ENCODE assay signal across 1 cellular context in genomic region chr17:8162997-8163977, GRCh38.
A peak's percentile ranks its signal among the peaks of the same experiment; 100 is the strongest.
TF ChIP-seq lines count a peak whose summit lies in the region.

No MANE protein-coding gene starts in this region.

TF ChIP-seq in HEK293, 187 proteins besides CTCF, POLR2A, EP300 and RAD21 (continued from another document):
- peak; percentile 82; the same call in 1 of the 2 replicates for TF ChIP-seq ZBTB10 (tag by site-specific recombination; IDR thresholded peaks at IDR 0.05)
- 0 out of 2 replicates have a peak, but pooled peaks have one; percentile 15 for TF ChIP-seq ZNF600 (tag by site-specific recombination; IDR thresholded peaks at IDR 0.05)
- peak; percentile 86 for TF ChIP-seq KLF8 (tag by site-specific recombination; IDR thresholded peaks at IDR 0.05)
- no peak for TF ChIP-seq ZBTB44 (tag by site-specific recombination; IDR thresholded peaks at IDR 0.05)
- TF ChIP-seq ZNF707 (tag by site-specific recombination; IDR thresholded peaks at IDR 0.05) = no peak
- TF ChIP-seq REST (tag by site-specific recombination; IDR thresholded peaks at IDR 0.05) = peak; percentile 26; the same call in 1 of the 2 replicates
- TF ChIP-seq ZBTB48 (tag by site-specific recombination; IDR thresholded peaks at IDR 0.05) = peak; percentile 51; the same call in 1 of the 2 replicates
- TF ChIP-seq GLIS2 (tag by site-specific recombination; IDR thresholded peaks at IDR 0.05) = peak; percentile 67
- TF ChIP-seq ZNF610 (tag by site-specific recombination; IDR thresholded peaks at IDR 0.05; ENCODE audit: borderline replicate concordance) = no peak
- peak; percentile 70; the same call in 1 of the 2 replicates for TF ChIP-seq KLF1 (tag by site-specific recombination; IDR thresholded peaks at IDR 0.05)
- TF ChIP-seq SP2 (tag by site-specific recombination; IDR thresholded peaks at IDR 0.05) = peak; percentile 71
- no peak for TF ChIP-seq ZNF704 (tag by site-specific recombination; IDR thresholded peaks at IDR 0.05)
- peak; percentile 38 for TF ChIP-seq ZBTB20 (tag by site-specific recombination; IDR thresholded peaks at IDR 0.05)
- TF ChIP-seq GLIS1 (tag by site-specific recombination; IDR thresholded peaks at IDR 0.05) = peak; percentile 17; the same call in 1 of the 2 replicates
- peak; percentile 15; the same call in 1 of the 2 replicates for TF ChIP-seq ZBTB7A (tag by site-specific recombination; IDR thresholded peaks at IDR 0.05; ENCODE audit: low read depth)
- no peak for TF ChIP-seq ZNF48 (tag by site-specific recombination; IDR thresholded peaks at IDR 0.05)
- no peak for TF ChIP-seq BCL11B (tag by site-specific recombination; IDR thresholded peaks at IDR 0.05; ENCODE audit: low read depth)
- peak; percentile 78 for TF ChIP-seq ZNF335 (tag by site-specific recombination; conservative IDR thresholded peaks at IDR 0.05)
- no peak for TF ChIP-seq ZNF426 (tag by site-specific recombination; IDR thresholded peaks at IDR 0.05)
- no peak for TF ChIP-seq INSM2 (tag by site-specific recombination; IDR thresholded peaks at IDR 0.05)
- TF ChIP-seq HIC1 (tag by site-specific recombination; IDR thresholded peaks at IDR 0.05) = no peak
- no peak for TF ChIP-seq REPIN1 (tag by site-specific recombination; IDR thresholded peaks at IDR 0.05; ENCODE audit: low read depth)
- TF ChIP-seq ZNF341 (tag by site-specific recombination; IDR thresholded peaks at IDR 0.05; ENCODE audit: low read depth) = peak; percentile 46
- TF ChIP-seq BCL11A (tag by site-specific recombination; IDR thresholded peaks at IDR 0.05; ENCODE audit: low read depth) = no peak
- TF ChIP-seq KLF9 (tag by site-specific recombination; IDR thresholded peaks at IDR 0.05; ENCODE audit: low read depth) = peak; percentile 16; the same call in 1 of the 2 replicates
